In the genomic region with DNA sequence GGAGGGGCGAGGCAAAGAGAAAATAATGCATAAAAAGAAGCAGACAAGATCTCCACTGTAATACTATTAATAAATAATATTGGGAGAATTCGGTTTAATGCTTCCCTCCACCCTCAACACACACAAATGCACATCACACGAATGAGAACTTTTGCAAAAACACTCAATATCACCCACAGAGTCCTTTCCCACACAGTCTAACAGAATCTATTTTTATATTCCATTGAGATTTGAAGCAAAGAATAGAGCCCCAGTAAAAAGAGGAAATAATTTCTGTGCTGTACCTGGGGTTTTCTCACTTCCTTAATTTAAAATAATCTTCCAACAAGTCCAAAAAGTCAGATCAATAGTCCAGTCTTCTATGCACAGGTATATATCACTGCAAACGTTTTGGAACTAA, we compare ENCODE assay signal across 24 cellular contexts. TPM values are rescaled to one million over a fixed set of nuclear protein-coding genes. Genes with fewer than 3 reads are reported as not detected.
DNase-seq lines count a peak whose midpoint lies in the region; ATAC-seq and TF ChIP-seq lines count a peak whose summit lies in the region.
"Had no signal": no experiment of that assay in that cellular context is flagged by ENCODE, and none has a peak within 500 bp of the region (broad histone marks: within the 10 kb centered on the region; RNA-seq: fewer than 3 reads in every experiment).

No MANE protein-coding gene starts in this region.

- H3K27me3 Mint-ChIP-seq in stimulated activated naive CD8-positive, alpha-beta T cell treated with anti-CD3 and anti-CD28 coated beads, Interleukin-15, Interleukin-2, amounts not matched to agents 100 ng/mL and 50 ng/mL, for 24 hours, result no peaks in the 10 kb centered on the region
- no peaks in the 10 kb centered on the region for H3K27me3 Mint-ChIP-seq in stimulated activated naive CD8-positive, alpha-beta T cell treated with anti-CD3 and anti-CD28 coated beads, Interleukin-15, amount 100 ng/mL, for 72 hours
- H3K27me3 Mint-ChIP-seq in T-helper 17 cell (no peaks in the 10 kb centered on the region), nephron progenitor cell (ENCODE audit: low read depth, poor library complexity) (no peaks in the 10 kb centered on the region)
- no peaks in the 10 kb centered on the region for H3K27me3 Mint-ChIP-seq in stimulated activated naive B cell treated with anti-CD40 and anti-IgM and Interleukin-4, amounts not matched to agents 10 μg/mL and 1 μg/mL and 100 μg/mL, for 72 hours
- H3K27me3 Mint-ChIP-seq in activated T-cell treated with anti-CD3 and anti-CD28 coated beads, Interleukin-2, amount 50 U/mL, for 72 hours (ENCODE audit: low read depth), result no peaks in the 10 kb centered on the region
- H3K27me3 Mint-ChIP-seq: activated naive CD4-positive, alpha-beta T cell treated with anti-CD3 and anti-CD28 coated beads, Interleukin-2, amount 50 U/mL, for 24 hours; activated T-cell treated with anti-CD3 and anti-CD28 coated beads, Interleukin-2, amount 50 U/mL, for 24 hours; central memory CD8-positive, alpha-beta T cell had no signal

- no peak for ATAC-seq in stimulated activated naive CD8-positive, alpha-beta T cell treated with anti-CD3 and anti-CD28 coated beads, Interleukin-15, amount 100 ng/mL, for 72 hours
- ATAC-seq in T-helper 17 cell, result peak; percentile 27
- ATAC-seq in stimulated activated naive B cell treated with anti-CD40 and anti-IgM and Interleukin-4, amounts not matched to agents 10 μg/mL and 1 μg/mL and 100 μg/mL, for 72 hours (replicated peaks), result peak; percentile 23 to 26
- no peak for ATAC-seq in activated T-cell treated with anti-CD3 and anti-CD28 coated beads, Interleukin-2, amount 50 U/mL, for 72 hours (replicated peaks in 1 of 2)
- ATAC-seq: activated CD4-positive, CD25-positive, alpha-beta regulatory T cell treated with anti-CD3 and anti-CD28 coated beads, Interleukin-2, amount 50 U/mL, for 24 hours; activated CD8-positive, alpha-beta T cell treated with anti-CD3 and anti-CD28 coated beads, Interleukin-2, amount 10 ng/mL, durations not matched to agents 7 days and 5 days; gastroesophageal sphincter; GM23338; pancreas; right lobe of liver had no signal

- no peaks in the 10 kb centered on the region for H3K9me3 ChIP-seq in T-helper 17 cell (ENCODE audit: control insufficient read depth, low read length, poor library complexity, severe bottlenecking)
- H3K9me3 ChIP-seq: BE2C, esophagus squamous epithelium, gastroesophageal sphincter, pancreas, right lobe of liver, thoracic aorta had no signal

- TF ChIP-seq CTCF in NB4 (IDR thresholded peaks at IDR 0.05; ENCODE audit: low read depth, low read length), result no peak
- no peak for TF ChIP-seq CTCF in nephron progenitor cell (IDR thresholded peaks at IDR 0.05)

- peaks cover 50% of the 10 kb centered on the region for H3K4me1 Mint-ChIP-seq in stimulated activated naive CD8-positive, alpha-beta T cell treated with anti-CD3 and anti-CD28 coated beads, Interleukin-15, Interleukin-2, amounts not matched to agents 100 ng/mL and 50 ng/mL, for 24 hours (ENCODE audit: low read depth)
- no peaks in the 10 kb centered on the region for H3K4me1 Mint-ChIP-seq in stimulated activated naive CD8-positive, alpha-beta T cell treated with anti-CD3 and anti-CD28 coated beads, Interleukin-15, amount 100 ng/mL, for 72 hours
- H3K4me1 Mint-ChIP-seq in T-helper 17 cell (no peaks in the 10 kb centered on the region), nephron progenitor cell (peaks cover 34% of the 10 kb centered on the region)
- H3K4me1 Mint-ChIP-seq in stimulated activated naive B cell treated with anti-CD40 and anti-IgM and Interleukin-4, amounts not matched to agents 10 μg/mL and 1 μg/mL and 100 μg/mL, for 72 hours, result peaks cover 54 to 87% of the 10 kb centered on the region in 2 donors
- no peaks in the 10 kb centered on the region for H3K4me1 Mint-ChIP-seq in activated T-cell treated with anti-CD3 and anti-CD28 coated beads, Interleukin-2, amount 50 U/mL, for 72 hours (ENCODE audit: low read depth)
- H3K4me1 Mint-ChIP-seq: activated naive CD4-positive, alpha-beta T cell treated with anti-CD3 and anti-CD28 coated beads, Interleukin-2, amount 50 U/mL, for 24 hours had no signal

- no peak for TF ChIP-seq POLR2A in NB4 (IDR thresholded peaks at IDR 0.05; ENCODE audit: extremely low read depth, insufficient read length)

- no peak for DNase-seq in stimulated activated naive CD8-positive, alpha-beta T cell treated with anti-CD3 and anti-CD28 coated beads, Interleukin-15, amount 100 ng/mL, for 72 hours
- DNase-seq in NB4 (ENCODE audit: low read depth) (peak; percentile 43), T-helper 17 cell (no peak), nephron progenitor cell (no peak), cerebellum (ENCODE audit: low spot score) (no peak)
- DNase-seq in stimulated activated naive B cell treated with anti-CD40 and anti-IgM and Interleukin-4, amounts not matched to agents 10 μg/mL and 1 μg/mL and 100 μg/mL, for 72 hours, result no peak
- DNase-seq in activated T-cell treated with anti-CD3 and anti-CD28 coated beads, Interleukin-2, amount 50 U/mL, for 72 hours, result no peak
- DNase-seq: activated CD8-positive, alpha-beta T cell treated with anti-CD3 and anti-CD28 coated beads, Interleukin-2, amount 10 ng/mL, durations not matched to agents 7 days and 5 days; activated T-cell treated with anti-CD3 and anti-CD28 coated beads, Interleukin-2, amount 50 U/mL, for 24 hours; BE2C; effector CD4-positive, alpha-beta T cell; esophagus squamous epithelium; NCI-H1417; NCI-H510A; pancreas had no signal

- no peaks in the 10 kb centered on the region for H3K9me3 Mint-ChIP-seq in stimulated activated naive CD8-positive, alpha-beta T cell treated with anti-CD3 and anti-CD28 coated beads, Interleukin-15, Interleukin-2, amounts not matched to agents 100 ng/mL and 50 ng/mL, for 24 hours
- no peaks in the 10 kb centered on the region for H3K9me3 Mint-ChIP-seq in stimulated activated naive CD8-positive, alpha-beta T cell treated with anti-CD3 and anti-CD28 coated beads, Interleukin-15, amount 100 ng/mL, for 72 hours
- H3K9me3 Mint-ChIP-seq in stimulated activated naive B cell treated with anti-CD40 and anti-IgM and Interleukin-4, amounts not matched to agents 10 μg/mL and 1 μg/mL and 100 μg/mL, for 72 hours, result no peaks in the 10 kb centered on the region
- no peaks in the 10 kb centered on the region for H3K9me3 Mint-ChIP-seq in nephron progenitor cell
- no peaks in the 10 kb centered on the region for H3K9me3 Mint-ChIP-seq in activated T-cell treated with anti-CD3 and anti-CD28 coated beads, Interleukin-2, amount 50 U/mL, for 72 hours
- H3K9me3 Mint-ChIP-seq: activated naive CD4-positive, alpha-beta T cell treated with anti-CD3 and anti-CD28 coated beads, Interleukin-2, amount 50 U/mL, for 24 hours; activated T-cell treated with anti-CD3 and anti-CD28 coated beads, Interleukin-2, amount 50 U/mL, for 24 hours; central memory CD8-positive, alpha-beta T cell; GM23338 had no signal

- H3K27ac Mint-ChIP-seq in stimulated activated naive CD8-positive, alpha-beta T cell treated with anti-CD3 and anti-CD28 coated beads, Interleukin-15, Interleukin-2, amounts not matched to agents 100 ng/mL and 50 ng/mL, for 24 hours, result peak overlapping the region; percentile 9
- H3K27ac Mint-ChIP-seq in stimulated activated naive CD8-positive, alpha-beta T cell treated with anti-CD3 and anti-CD28 coated beads, Interleukin-15, amount 100 ng/mL, for 72 hours, result no peak overlapping the region
- H3K27ac Mint-ChIP-seq in T-helper 17 cell (no peak overlapping the region), nephron progenitor cell (no peak overlapping the region)
- H3K27ac Mint-ChIP-seq in stimulated activated naive B cell treated with anti-CD40 and anti-IgM and Interleukin-4, amounts not matched to agents 10 μg/mL and 1 μg/mL and 100 μg/mL, for 72 hours, result peak overlapping the region; percentile 79
- no peak overlapping the region for H3K27ac Mint-ChIP-seq in activated T-cell treated with anti-CD3 and anti-CD28 coated beads, Interleukin-2, amount 50 U/mL, for 72 hours
- H3K27ac Mint-ChIP-seq: activated CD8-positive, alpha-beta T cell treated with anti-CD3 and anti-CD28 coated beads, Interleukin-2, amount 10 ng/mL, durations not matched to agents 7 days and 5 days; activated naive CD4-positive, alpha-beta T cell treated with anti-CD3 and anti-CD28 coated beads, Interleukin-2, amount 50 U/mL, for 24 hours; activated T-cell treated with anti-CD3 and anti-CD28 coated beads, Interleukin-2, amount 50 U/mL, for 24 hours; GM23338 had no signal

- peak overlapping the region; percentile 15 for H3K4me3 ChIP-seq in NB4 (ENCODE audit: low read depth, low read length)
- H3K4me3 ChIP-seq: esophagus squamous epithelium, gastroesophageal sphincter, GM23338, pancreas, right lobe of liver, thoracic aorta had no signal

- peak overlapping the region; percentile 15 for H3K4me3 Mint-ChIP-seq in stimulated activated naive CD8-positive, alpha-beta T cell treated with anti-CD3 and anti-CD28 coated beads, Interleukin-15, Interleukin-2, amounts not matched to agents 100 ng/mL and 50 ng/mL, for 24 hours
- H3K4me3 Mint-ChIP-seq in stimulated activated naive CD8-positive, alpha-beta T cell treated with anti-CD3 and anti-CD28 coated beads, Interleukin-15, amount 100 ng/mL, for 72 hours, result no peak overlapping the region
- no peak overlapping the region for H3K4me3 Mint-ChIP-seq in T-helper 17 cell
- H3K4me3 Mint-ChIP-seq in stimulated activated naive B cell treated with anti-CD40 and anti-IgM and Interleukin-4, amounts not matched to agents 10 μg/mL and 1 μg/mL and 100 μg/mL, for 72 hours, result peak overlapping the region; percentile 50 to 76
- no peak overlapping the region for H3K4me3 Mint-ChIP-seq in nephron progenitor cell
- H3K4me3 Mint-ChIP-seq in activated T-cell treated with anti-CD3 and anti-CD28 coated beads, Interleukin-2, amount 50 U/mL, for 72 hours, result no peak overlapping the region
- H3K4me3 Mint-ChIP-seq: activated CD8-positive, alpha-beta T cell treated with anti-CD3 and anti-CD28 coated beads, Interleukin-2, amount 10 ng/mL, durations not matched to agents 7 days and 5 days; activated naive CD4-positive, alpha-beta T cell treated with anti-CD3 and anti-CD28 coated beads, Interleukin-2, amount 50 U/mL, for 24 hours; activated T-cell treated with anti-CD3 and anti-CD28 coated beads, Interleukin-2, amount 50 U/mL, for 24 hours; central memory CD8-positive, alpha-beta T cell; GM23338 had no signal

- peaks cover 9% of the 10 kb centered on the region for H3K36me3 Mint-ChIP-seq in stimulated activated naive CD8-positive, alpha-beta T cell treated with anti-CD3 and anti-CD28 coated beads, Interleukin-15, Interleukin-2, amounts not matched to agents 100 ng/mL and 50 ng/mL, for 24 hours (ENCODE audit: low read depth)
- no peaks in the 10 kb centered on the region for H3K36me3 Mint-ChIP-seq in T-helper 17 cell (ENCODE audit: low read depth)
- H3K36me3 Mint-ChIP-seq in stimulated activated naive B cell treated with anti-CD40 and anti-IgM and Interleukin-4, amounts not matched to agents 10 μg/mL and 1 μg/mL and 100 μg/mL, for 72 hours, result peaks cover 24 to 46% of the 10 kb centered on the region in 2 donors
- no peaks in the 10 kb centered on the region for H3K36me3 Mint-ChIP-seq in nephron progenitor cell (ENCODE audit: low read depth)
- peaks cover 0 to 1% of the 10 kb centered on the region in 2 donors for H3K36me3 Mint-ChIP-seq in activated T-cell treated with anti-CD3 and anti-CD28 coated beads, Interleukin-2, amount 50 U/mL, for 72 hours (ENCODE audit: insufficient read depth in 2 of 2)
- H3K36me3 Mint-ChIP-seq: activated naive CD4-positive, alpha-beta T cell treated with anti-CD3 and anti-CD28 coated beads, Interleukin-2, amount 50 U/mL, for 24 hours had no signal

RNA-seq across cellular contexts. Expression of a gene that starts 17.0 kb away (rescaled TPM):
- total RNA-seq in T-helper 17 cell (1 to 10 TPM; 1.9 to 5.0 TPM), cerebellum (2.1 TPM)
- total RNA-seq in activated T-cell treated with anti-CD3 and anti-CD28 coated beads, Interleukin-2, amount 50 U/mL, for 72 hours, result 10 to 100 TPM in 1 of 2 donors, 1 to 10 TPM in 1; 5.1 to 20.6 TPM
- total RNA-seq: lung microvascular endothelial cell had no signal

Comparison
In these comparisons a context has a peak if more than half of its experiments do, and no peak if none do; other contexts are left out.
1. H3K27ac Mint-ChIP-seq: peak in stimulated activated naive CD8-positive, alpha-beta T cell treated with anti-CD3 and anti-CD28 coated beads, Interleukin-15, Interleukin-2, amounts not matched to agents 100 ng/mL and 50 ng/mL, for 24 hours (single experiment) and stimulated activated naive B cell treated with anti-CD40 and anti-IgM and Interleukin-4, amounts not matched to agents 10 μg/mL and 1 μg/mL and 100 μg/mL, for 72 hours (single experiment); none in stimulated activated naive CD8-positive, alpha-beta T cell treated with anti-CD3 and anti-CD28 coated beads, Interleukin-15, amount 100 ng/mL, for 72 hours (0 of 2), T-helper 17 cell (single experiment), nephron progenitor cell (single experiment) and activated T-cell treated with anti-CD3 and anti-CD28 coated beads, Interleukin-2, amount 50 U/mL, for 72 hours (single experiment).
2. H3K4me3 Mint-ChIP-seq: peak in stimulated activated naive CD8-positive, alpha-beta T cell treated with anti-CD3 and anti-CD28 coated beads, Interleukin-15, Interleukin-2, amounts not matched to agents 100 ng/mL and 50 ng/mL, for 24 hours (single experiment) and stimulated activated naive B cell treated with anti-CD40 and anti-IgM and Interleukin-4, amounts not matched to agents 10 μg/mL and 1 μg/mL and 100 μg/mL, for 72 hours (2 of 2); none in stimulated activated naive CD8-positive, alpha-beta T cell treated with anti-CD3 and anti-CD28 coated beads, Interleukin-15, amount 100 ng/mL, for 72 hours (0 of 2), T-helper 17 cell (single experiment), nephron progenitor cell (single experiment) and activated T-cell treated with anti-CD3 and anti-CD28 coated beads, Interleukin-2, amount 50 U/mL, for 72 hours (0 of 2).
3. ATAC-seq: peak in T-helper 17 cell (single experiment) and stimulated activated naive B cell treated with anti-CD40 and anti-IgM and Interleukin-4, amounts not matched to agents 10 μg/mL and 1 μg/mL and 100 μg/mL, for 72 hours (2 of 2); none in stimulated activated naive CD8-positive, alpha-beta T cell treated with anti-CD3 and anti-CD28 coated beads, Interleukin-15, amount 100 ng/mL, for 72 hours (single experiment) and activated T-cell treated with anti-CD3 and anti-CD28 coated beads, Interleukin-2, amount 50 U/mL, for 72 hours (0 of 2).